In the genomic region with DNA sequence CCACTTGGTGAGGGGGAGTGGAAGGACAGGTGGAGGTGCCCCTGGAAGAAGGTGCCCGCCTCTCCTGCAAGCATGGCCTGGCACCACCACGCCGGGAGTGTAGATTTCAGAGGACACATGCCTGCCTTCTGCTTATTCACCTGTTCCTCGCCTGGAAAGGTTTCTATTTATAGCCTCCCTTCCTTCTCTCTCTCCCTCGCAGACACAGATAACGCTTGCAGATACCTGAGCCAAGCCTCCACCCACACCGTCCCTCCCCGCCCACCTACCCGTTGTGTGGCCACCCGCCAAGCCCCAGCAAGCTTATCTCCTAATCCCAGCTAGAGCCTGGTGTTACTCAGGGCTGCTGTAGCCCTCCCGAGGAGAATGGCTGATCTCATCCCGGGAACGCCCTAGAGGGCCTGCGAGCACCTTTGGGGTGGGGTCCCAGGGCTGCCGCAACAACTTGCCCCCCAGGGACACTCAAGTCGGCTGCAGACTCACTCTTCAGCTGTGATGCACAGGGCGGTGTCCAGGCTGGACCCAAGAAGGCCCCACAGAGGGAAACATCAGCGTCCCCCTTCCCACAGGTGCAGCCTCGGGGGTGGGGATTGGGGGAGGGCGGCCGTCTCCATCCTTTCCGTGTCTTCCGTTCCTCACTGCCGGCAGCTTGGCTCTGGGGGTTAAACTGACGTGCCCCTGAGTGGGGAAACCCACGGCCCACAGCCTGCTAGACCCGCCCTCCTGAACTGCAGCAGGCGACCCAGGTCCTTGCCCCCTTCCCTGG, we compare ENCODE assay signal across 1 cellular context.
TF ChIP-seq lines count a peak whose summit lies in the region.

No MANE protein-coding gene starts in this region.

TF ChIP-seq in K562, 482 proteins besides CTCF, POLR2A, EP300 and RAD21 (continues in another document):
- TF ChIP-seq TEAD4 (IDR thresholded peaks at IDR 0.05; ENCODE audit: low read length): peak; percentile 96
- no peak for TF ChIP-seq TEAD4 (CRISPR knock-in tag; IDR thresholded peaks at IDR 0.05; ENCODE audit: borderline replicate concordance)
- no peak for TF ChIP-seq BRD4 (IDR thresholded peaks at IDR 0.05)
- no peak for TF ChIP-seq ZNF551 (CRISPR knock-in tag; IDR thresholded peaks at IDR 0.05)
- no peak for TF ChIP-seq POLR2H (tag; IDR thresholded peaks at IDR 0.05; ENCODE audit: low read depth)
- peak; percentile 100 for TF ChIP-seq CTBP1 (IDR thresholded peaks at IDR 0.05; ENCODE audit: borderline replicate concordance)
- TF ChIP-seq ELF1 (tag; IDR thresholded peaks at IDR 0.05): no peak
- TF ChIP-seq FOXP1 (CRISPR knock-in tag; IDR thresholded peaks at IDR 0.05): peak; percentile 53; the same call in 1 of the 2 replicates
- TF ChIP-seq KDM5B (IDR thresholded peaks at IDR 0.05; ENCODE audit: insufficient replicate concordance, low read depth, low read length): no peak
- TF ChIP-seq ZNF785 (CRISPR knock-in tag; IDR thresholded peaks at IDR 0.05): no peak
- peak in 1 of 2 experiments; percentile 31; a peak in 1 of 4 replicates for TF ChIP-seq ZNF318 (IDR thresholded peaks at IDR 0.05; ENCODE audit: borderline replicate concordance in 1 of 2, low read depth in 1 of 2)
- TF ChIP-seq SMARCE1 (IDR thresholded peaks at IDR 0.05): peak; percentile 97
- TF ChIP-seq RBM17 (IDR thresholded peaks at IDR 0.05; ENCODE audit: borderline replicate concordance, low read depth, low read length): no peak
- TF ChIP-seq YBX1 (IDR thresholded peaks at IDR 0.05): no peak
- TF ChIP-seq, protein P1, sequence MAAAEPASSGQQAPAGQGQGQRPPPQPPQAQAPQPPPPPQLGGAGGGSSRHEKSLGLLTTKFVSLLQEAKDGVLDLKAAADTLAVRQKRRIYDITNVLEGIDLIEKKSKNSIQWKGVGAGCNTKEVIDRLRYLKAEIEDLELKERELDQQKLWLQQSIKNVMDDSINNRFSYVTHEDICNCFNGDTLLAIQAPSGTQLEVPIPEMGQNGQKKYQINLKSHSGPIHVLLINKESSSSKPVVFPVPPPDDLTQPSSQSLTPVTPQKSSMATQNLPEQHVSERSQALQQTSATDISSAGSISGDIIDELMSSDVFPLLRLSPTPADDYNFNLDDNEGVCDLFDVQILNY (CRISPR knock-in tag; IDR thresholded peaks at IDR 0.05): no peak
- peak; percentile 71; the same call in 1 of the 2 replicates for TF ChIP-seq XRCC5 (IDR thresholded peaks at IDR 0.05; ENCODE audit: low read depth, low read length)
- TF ChIP-seq RBBP5 (IDR thresholded peaks at IDR 0.05; ENCODE audit: borderline replicate concordance, insufficient read depth, low read length, poor library complexity, severe bottlenecking): peak; percentile 60
- no peak for TF ChIP-seq ZC3H8 (IDR thresholded peaks at IDR 0.05)
- TF ChIP-seq ELF4 (CRISPR knock-in tag; IDR thresholded peaks at IDR 0.05): 0 out of 2 replicates have a peak, but pooled peaks have one; percentile 4
- TF ChIP-seq ZC3H4 (CRISPR knock-in tag; IDR thresholded peaks at IDR 0.05; ENCODE audit: borderline replicate concordance): no peak
- peak; percentile 92 for TF ChIP-seq HDAC2 (IDR thresholded peaks at IDR 0.05)
- peak; percentile 67 for TF ChIP-seq FOSL1 (tag; conservative IDR thresholded peaks at IDR 0.05)
- no peak for TF ChIP-seq ZNF217 (CRISPR knock-in tag; IDR thresholded peaks at IDR 0.05)
- TF ChIP-seq ZNF121 (CRISPR knock-in tag; conservative IDR thresholded peaks at IDR 0.05): peak; percentile 4
- TF ChIP-seq RBM22 (IDR thresholded peaks at IDR 0.05; ENCODE audit: low read depth, low read length, poor library complexity, severe bottlenecking): no peak
- 0 out of 6 replicates have a peak, but pooled peaks of 1 of the 3 experiments have one; percentile 37 for TF ChIP-seq ZBTB11 (CRISPR knock-in tag; IDR thresholded peaks at IDR 0.05)
- TF ChIP-seq ZNF780A (CRISPR knock-in tag; IDR thresholded peaks at IDR 0.05): no peak
- no peak for TF ChIP-seq HNRNPK (IDR thresholded peaks at IDR 0.05; ENCODE audit: low read depth, low read length, poor library complexity, severe bottlenecking)
- no peak for TF ChIP-seq PHTF2 (CRISPR knock-in tag; IDR thresholded peaks at IDR 0.05)
- peak; percentile 77 to 82 for TF ChIP-seq KDM1A (IDR thresholded peaks at IDR 0.05)
- TF ChIP-seq ZNF764 (CRISPR knock-in tag; IDR thresholded peaks at IDR 0.05; ENCODE audit: low read depth): no peak
- TF ChIP-seq ZNF311 (CRISPR knock-in tag; IDR thresholded peaks at IDR 0.05): no peak
- TF ChIP-seq ETS1 (conservative IDR thresholded peaks at IDR 0.05; ENCODE audit: control insufficient read depth, low read depth, low read length): 0 out of 2 replicates have a peak, but pooled peaks have one; percentile 29
- no peak for TF ChIP-seq RNF219 (CRISPR knock-in tag; IDR thresholded peaks at IDR 0.05)
- no peak for TF ChIP-seq RBM34 (IDR thresholded peaks at IDR 0.05; ENCODE audit: borderline replicate concordance, insufficient read depth, low read length)
- no peak for TF ChIP-seq NCOA4 (IDR thresholded peaks at IDR 0.05; ENCODE audit: partially characterized antibody)
- no peak for TF ChIP-seq HNRNPH1 (optimal IDR thresholded peaks at IDR 0.05; ENCODE audit: low read depth, low read length)
- TF ChIP-seq CBFB (CRISPR knock-in tag; IDR thresholded peaks at IDR 0.05): no peak
- no peak for TF ChIP-seq BMI1 (IDR thresholded peaks at IDR 0.05; ENCODE audit: low read length)
- no peak for TF ChIP-seq ZNF140 (CRISPR knock-in tag; IDR thresholded peaks at IDR 0.05)
- no peak for TF ChIP-seq IRF2 (CRISPR knock-in tag; IDR thresholded peaks at IDR 0.05)
- TF ChIP-seq HLTF (IDR thresholded peaks at IDR 0.05): 0 out of 2 replicates have a peak, but pooled peaks have one; percentile 47
- TF ChIP-seq GTF2E2 (tag; IDR thresholded peaks at IDR 0.05): no peak
- peak; percentile 45 for TF ChIP-seq NUFIP1 (IDR thresholded peaks at IDR 0.05; ENCODE audit: partially characterized antibody)
- TF ChIP-seq, protein P2, sequence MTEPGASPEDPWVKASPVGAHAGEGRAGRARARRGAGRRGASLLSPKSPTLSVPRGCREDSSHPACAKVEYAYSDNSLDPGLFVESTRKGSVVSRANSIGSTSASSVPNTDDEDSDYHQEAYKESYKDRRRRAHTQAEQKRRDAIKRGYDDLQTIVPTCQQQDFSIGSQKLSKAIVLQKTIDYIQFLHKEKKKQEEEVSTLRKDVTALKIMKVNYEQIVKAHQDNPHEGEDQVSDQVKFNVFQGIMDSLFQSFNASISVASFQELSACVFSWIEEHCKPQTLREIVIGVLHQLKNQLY (CRISPR knock-in tag; conservative IDR thresholded peaks at IDR 0.05): 0 out of 4 replicates have a peak, but pooled peaks of 1 of the 2 experiments have one; percentile 37
- TF ChIP-seq ZZZ3 (IDR thresholded peaks at IDR 0.05): no peak
